ENCODE assay signal across 16 cellular contexts in the genomic region with DNA sequence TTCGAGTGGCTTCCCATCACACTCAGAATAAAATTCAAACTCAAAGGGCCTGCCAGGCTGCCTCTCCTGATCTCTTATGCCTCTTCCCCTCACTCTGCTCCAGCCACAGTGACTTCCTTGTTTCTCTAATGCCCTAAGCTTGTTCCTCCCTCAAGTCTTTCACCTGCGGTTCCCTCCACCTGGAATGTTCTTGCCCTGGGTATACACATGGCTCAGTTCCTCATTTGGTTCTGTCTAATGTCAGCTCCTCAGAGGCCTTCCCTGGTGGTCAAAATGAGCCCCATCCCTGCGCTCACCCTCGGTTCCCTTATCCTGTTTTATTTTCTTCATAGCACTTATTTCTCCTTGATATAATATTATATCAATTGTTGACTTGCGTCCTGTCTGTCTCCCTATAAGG. TPM values are rescaled to one million over a fixed set of nuclear protein-coding genes. Genes with fewer than 3 reads are reported as not detected.
DNase-seq lines count a peak whose midpoint lies in the region; ATAC-seq and TF ChIP-seq lines count a peak whose summit lies in the region.
"Had no signal": no experiment of that assay in that cellular context is flagged by ENCODE, and none has a peak within 500 bp of the region (broad histone marks: within the 10 kb centered on the region; RNA-seq: fewer than 3 reads in every experiment).

No MANE protein-coding gene starts in this region.

- 0 out of 2 replicates have a peak overlapping the region, but pooled peaks have one; percentile 23 for H2AFZ ChIP-seq in GM23338

- H3K4me3 ChIP-seq in GM23338 = no peak overlapping the region
- H3K4me3 ChIP-seq in endocrine pancreas (ENCODE audit: control insufficient read depth, insufficient read depth, low read length) = no peak overlapping the region
- no peak overlapping the region for H3K4me3 ChIP-seq in upper lobe of left lung

- H3F3A ChIP-seq in GM23338 (replicated peaks; ENCODE audit: low read depth) = no peaks in the 10 kb centered on the region

- no peaks in the 10 kb centered on the region for H3K4me1 Mint-ChIP-seq in GM23338

- TF ChIP-seq CTCF in GM23338 (conservative IDR thresholded peaks at IDR 0.05; ENCODE audit: low read depth in 2 of 2) = no peak
- TF ChIP-seq CTCF in upper lobe of left lung (IDR thresholded peaks at IDR 0.05) = no peak

- no peak for TF ChIP-seq POLR2A in upper lobe of left lung (IDR thresholded peaks at IDR 0.05)

- H3K36me3 Mint-ChIP-seq in GM23338 (ENCODE audit: low read depth) = no peaks in the 10 kb centered on the region

- no peak overlapping the region; the same call in 1 of the 2 replicates for H3K27ac Mint-ChIP-seq in GM23338
- H3K27ac Mint-ChIP-seq: B cell; CD4-positive, alpha-beta T cell had no signal

- no peaks in the 10 kb centered on the region for H3K79me2 ChIP-seq in GM23338 (replicated peaks; ENCODE audit: insufficient read depth)

- peak overlapping the region; percentile 43 for H3K9ac ChIP-seq in endocrine pancreas (ENCODE audit: control insufficient read depth, insufficient read depth, low read length)

- no peaks in the 10 kb centered on the region for H4K20me1 ChIP-seq in GM23338 (replicated peaks; ENCODE audit: insufficient read depth)

- H3K27me3 ChIP-seq in GM23338 (ENCODE audit: insufficient read depth) (no peaks in the 10 kb centered on the region; the same call in 1 of the 2 replicates), endocrine pancreas (ENCODE audit: control insufficient read depth, insufficient read depth, low read length) (no peaks in the 10 kb centered on the region), upper lobe of left lung (no peaks in the 10 kb centered on the region)

- no peak overlapping the region for H3K4me3 Mint-ChIP-seq in GM23338
- H3K4me3 Mint-ChIP-seq: B cell; CD4-positive, alpha-beta T cell; H9 had no signal

- no peak overlapping the region for H3K4me2 ChIP-seq in GM23338

- no peak for DNase-seq in GM23338 (ENCODE audit: low spot score)
- DNase-seq in MV-4-11 (lab: John Stamatoyannopoulos, UW) = peak; percentile 37
- peak in 1 of 2 donors; percentile 59 for DNase-seq in upper lobe of left lung
- no peak for DNase-seq in SW480 (ENCODE audit: low spot score)
- no peak for DNase-seq in iPS-NIHi11 (ENCODE audit: low spot score)
- DNase-seq in NCI-H146 (lab: John Stamatoyannopoulos, UW) = no peak
- DNase-seq: C1 segment of cervical spinal cord; CD4-positive, alpha-beta T cell; COR-L47; DMS153; DND-41; GDM1; GOT3; H9 had no signal

- WGBS in upper lobe of left lung, 2 donors = 75 to 79% methylated on average over 5 of the region's 5 CpGs

- H3K27ac ChIP-seq in GM23338 (ENCODE audit: low read depth) (no peak overlapping the region), upper lobe of left lung (peak overlapping the region in 3 of 4 donors; percentile 13 to 18 (median 17))

- H3K27me3 Mint-ChIP-seq in GM23338 (ENCODE audit: insufficient read depth, low read depth, poor library complexity) = peaks cover 3% of the 10 kb centered on the region
- H3K27me3 Mint-ChIP-seq: CD4-positive, alpha-beta T cell had no signal

- H3K9me2 ChIP-seq in GM23338 (ENCODE audit: insufficient read depth) = no peaks in the 10 kb centered on the region

- H3K9me3 Mint-ChIP-seq in GM23338 = no peaks in the 10 kb centered on the region
- H3K9me3 Mint-ChIP-seq: CD4-positive, alpha-beta T cell; H9 had no signal

- TF ChIP-seq EP300 in upper lobe of left lung (IDR thresholded peaks at IDR 0.05) = no peak

- H3K36me3 ChIP-seq in GM23338 (ENCODE audit: insufficient read depth) (no peaks in the 10 kb centered on the region), endocrine pancreas (ENCODE audit: control insufficient read depth, insufficient read depth, low read length) (no peaks in the 10 kb centered on the region), upper lobe of left lung (no peaks in the 10 kb centered on the region)

- H3K4me1 ChIP-seq in GM23338 (ENCODE audit: insufficient read depth) (no peaks in the 10 kb centered on the region), endocrine pancreas (ENCODE audit: control insufficient read depth, insufficient read depth, low read length) (no peaks in the 10 kb centered on the region), upper lobe of left lung (peaks cover 18 to 25% (median 23%) of the 10 kb centered on the region in 4 donors)

- ATAC-seq in GM23338 (no peak), upper lobe of left lung (ENCODE audit: low FRiP score in 2 of 2) (no peak)

- H3K9me3 ChIP-seq in endocrine pancreas (ENCODE audit: control insufficient read depth, low read length) = no peaks in the 10 kb centered on the region
- no peaks in the 10 kb centered on the region for H3K9me3 ChIP-seq in upper lobe of left lung

TF ChIP-seq in GM23338, 12 proteins besides CTCF, POLR2A, EP300 and RAD21 (continues in another document):
- TF ChIP-seq POLR2AphosphoS5 (IDR thresholded peaks at IDR 0.05; ENCODE audit: low read depth) (no peak), EZH2 (IDR thresholded peaks at IDR 0.05; ENCODE audit: low read depth, unreplicated experiment) (no peak), ZNF331 (CRISPR knock-in tag; IDR thresholded peaks at IDR 0.05; ENCODE audit: low read depth) (no peak), CREB1 (CRISPR knock-in tag; IDR thresholded peaks at IDR 0.05; ENCODE audit: low read depth) (no peak), ZNF114 (CRISPR knock-in tag; IDR thresholded peaks at IDR 0.05) (no peak)
- TF ChIP-seq, protein P1, sequence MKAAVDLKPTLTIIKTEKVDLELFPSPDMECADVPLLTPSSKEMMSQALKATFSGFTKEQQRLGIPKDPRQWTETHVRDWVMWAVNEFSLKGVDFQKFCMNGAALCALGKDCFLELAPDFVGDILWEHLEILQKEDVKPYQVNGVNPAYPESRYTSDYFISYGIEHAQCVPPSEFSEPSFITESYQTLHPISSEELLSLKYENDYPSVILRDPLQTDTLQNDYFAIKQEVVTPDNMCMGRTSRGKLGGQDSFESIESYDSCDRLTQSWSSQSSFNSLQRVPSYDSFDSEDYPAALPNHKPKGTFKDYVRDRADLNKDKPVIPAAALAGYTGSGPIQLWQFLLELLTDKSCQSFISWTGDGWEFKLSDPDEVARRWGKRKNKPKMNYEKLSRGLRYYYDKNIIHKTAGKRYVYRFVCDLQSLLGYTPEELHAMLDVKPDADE (IDR thresholded peaks at IDR 0.05) = no peak
- TF ChIP-seq, protein P2, sequence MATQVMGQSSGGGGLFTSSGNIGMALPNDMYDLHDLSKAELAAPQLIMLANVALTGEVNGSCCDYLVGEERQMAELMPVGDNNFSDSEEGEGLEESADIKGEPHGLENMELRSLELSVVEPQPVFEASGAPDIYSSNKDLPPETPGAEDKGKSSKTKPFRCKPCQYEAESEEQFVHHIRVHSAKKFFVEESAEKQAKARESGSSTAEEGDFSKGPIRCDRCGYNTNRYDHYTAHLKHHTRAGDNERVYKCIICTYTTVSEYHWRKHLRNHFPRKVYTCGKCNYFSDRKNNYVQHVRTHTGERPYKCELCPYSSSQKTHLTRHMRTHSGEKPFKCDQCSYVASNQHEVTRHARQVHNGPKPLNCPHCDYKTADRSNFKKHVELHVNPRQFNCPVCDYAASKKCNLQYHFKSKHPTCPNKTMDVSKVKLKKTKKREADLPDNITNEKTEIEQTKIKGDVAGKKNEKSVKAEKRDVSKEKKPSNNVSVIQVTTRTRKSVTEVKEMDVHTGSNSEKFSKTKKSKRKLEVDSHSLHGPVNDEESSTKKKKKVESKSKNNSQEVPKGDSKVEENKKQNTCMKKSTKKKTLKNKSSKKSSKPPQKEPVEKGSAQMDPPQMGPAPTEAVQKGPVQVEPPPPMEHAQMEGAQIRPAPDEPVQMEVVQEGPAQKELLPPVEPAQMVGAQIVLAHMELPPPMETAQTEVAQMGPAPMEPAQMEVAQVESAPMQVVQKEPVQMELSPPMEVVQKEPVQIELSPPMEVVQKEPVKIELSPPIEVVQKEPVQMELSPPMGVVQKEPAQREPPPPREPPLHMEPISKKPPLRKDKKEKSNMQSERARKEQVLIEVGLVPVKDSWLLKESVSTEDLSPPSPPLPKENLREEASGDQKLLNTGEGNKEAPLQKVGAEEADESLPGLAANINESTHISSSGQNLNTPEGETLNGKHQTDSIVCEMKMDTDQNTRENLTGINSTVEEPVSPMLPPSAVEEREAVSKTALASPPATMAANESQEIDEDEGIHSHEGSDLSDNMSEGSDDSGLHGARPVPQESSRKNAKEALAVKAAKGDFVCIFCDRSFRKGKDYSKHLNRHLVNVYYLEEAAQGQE (IDR thresholded peaks at IDR 0.05; ENCODE audit: unreplicated experiment) = no peak

RNA-seq across cellular contexts. Expression of a gene that starts 12.7 kb away (rescaled TPM):
- total RNA-seq in GM23338 (2014; rRNA removed; shearing (Covaris generic)) = 14.4 and 15.0 TPM in 2 replicates
- 42.3 and 46.0 TPM in 2 replicates for polyA plus RNA-seq in GM23338 (2016; fragmentation: Nextera tagmentation; extraction: Ambion mirVana)
- total RNA-seq in upper lobe of left lung = 100 to 1,000 TPM in 1 of 6 donors, 10 to 100 TPM in 5; 24.1 to 139 (median 91.9) TPM

RNA-seq across cellular contexts. Expression of a gene that starts 36.5 kb away (rescaled TPM):
- total RNA-seq in GM23338 (2014; rRNA removed; shearing (Covaris generic)) = 0.38 and 1.0 TPM in 2 replicates
- 0.19 and 0.21 TPM in 2 replicates for polyA plus RNA-seq in GM23338 (2016; fragmentation: Nextera tagmentation; extraction: Ambion mirVana)
- total RNA-seq in upper lobe of left lung = 10 to 100 TPM in 4 of 6 donors, 1 to 10 TPM in 2; 8.4 to 32.8 (median 11.8) TPM

RNA-seq across cellular contexts. Expression of a gene that starts 48.4 kb away (rescaled TPM):
- 2.3 and 2.6 TPM in 2 replicates for total RNA-seq in GM23338 (2014; rRNA removed; shearing (Covaris generic))
- polyA plus RNA-seq in GM23338 (2016; fragmentation: Nextera tagmentation; extraction: Ambion mirVana) = 1.3 and 1.5 TPM in 2 replicates
- 10 to 100 TPM; 13.8 to 43.2 (median 22.7) TPM for total RNA-seq in upper lobe of left lung
